In the genomic region with DNA sequence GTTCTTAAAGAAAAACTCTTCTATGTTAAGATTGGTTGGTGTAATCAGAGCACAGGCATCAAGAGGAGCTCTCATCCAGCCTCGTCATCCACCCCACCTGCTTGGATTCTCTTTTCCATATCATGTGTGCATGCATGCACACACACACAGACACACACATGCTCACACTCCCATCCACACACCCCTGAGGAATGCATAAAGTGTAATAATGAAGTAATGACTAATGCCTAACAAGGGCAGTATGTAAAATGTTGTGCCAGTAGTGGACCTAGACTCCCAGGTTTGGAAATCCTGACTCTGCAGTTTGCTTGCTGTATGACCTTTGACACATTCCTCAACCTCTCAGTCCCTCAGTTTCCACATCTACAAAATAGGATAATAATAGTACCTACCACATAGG, we compare ENCODE assay signal across 24 cellular contexts.
"Had no signal": no experiment of that assay in that cellular context is flagged by ENCODE, and none has a peak within 500 bp of the region (broad histone marks: within the 10 kb centered on the region; RNA-seq: fewer than 3 reads in every experiment).

No MANE protein-coding gene starts in this region.

- H3K4me3 ChIP-seq: ascending aorta, body of pancreas, SJCRH30 had no signal

- H3K9me2 ChIP-seq: SK-N-SH had no signal

- H3K9ac ChIP-seq: SK-N-SH had no signal

- H3K4me1 ChIP-seq: SJCRH30 had no signal

- DNase-seq: activated CD4-positive, alpha-beta memory T cell treated with anti-CD3 and anti-CD28 coated beads for 36 hours; activated CD4-positive, alpha-beta T cell treated with anti-CD3 and anti-CD28 coated beads, Interleukin-2, amount 10 ng/mL, durations not matched to agents 7 days and 5 days; activated CD4-positive, CD25-positive, alpha-beta regulatory T cell; activated CD8-positive, alpha-beta memory T cell treated with anti-CD3 and anti-CD28 coated beads for 24 hours; activated effector memory CD4-positive, alpha-beta T cell treated with anti-CD3 and anti-CD28 coated beads, Interleukin-2, amount 50 U/mL, for 16 hours; activated naive CD4-positive, alpha-beta T cell treated with anti-CD3 and anti-CD28 coated beads for 36 hours; activated T-cell treated with anti-CD3 and anti-CD28 coated beads, Interleukin-2, amount 50 U/mL, for 4 hours; amniotic stem cell; body of pancreas; KG1; NCI-H1092; NCI-H1417; NCI-H1930; NCI-H2107; NCI-H2171 treated with DMSO at 0.1 percent for 48 hours; NCI-H226; NCI-H526; NCI-H774; NK-92 treated with Interleukin-12 subunit alpha and Interleukin-12 subunit beta, amount 100 ng/mL, for 24 hours; Right ventricle myocardium superior; SJCRH30; SK-N-SH had no signal

- H3K27me3 ChIP-seq: ascending aorta, body of pancreas had no signal

- H3K4me2 ChIP-seq: SK-N-SH had no signal

- H3K27ac ChIP-seq: ascending aorta, SJCRH30, VCaP had no signal

- H3K36me3 ChIP-seq: ascending aorta, SJCRH30 had no signal

- H3K9me3 ChIP-seq: ascending aorta, body of pancreas, SJCRH30, SK-N-SH had no signal
